ENCODE assay signal across 26 cellular contexts in the genomic region with DNA sequence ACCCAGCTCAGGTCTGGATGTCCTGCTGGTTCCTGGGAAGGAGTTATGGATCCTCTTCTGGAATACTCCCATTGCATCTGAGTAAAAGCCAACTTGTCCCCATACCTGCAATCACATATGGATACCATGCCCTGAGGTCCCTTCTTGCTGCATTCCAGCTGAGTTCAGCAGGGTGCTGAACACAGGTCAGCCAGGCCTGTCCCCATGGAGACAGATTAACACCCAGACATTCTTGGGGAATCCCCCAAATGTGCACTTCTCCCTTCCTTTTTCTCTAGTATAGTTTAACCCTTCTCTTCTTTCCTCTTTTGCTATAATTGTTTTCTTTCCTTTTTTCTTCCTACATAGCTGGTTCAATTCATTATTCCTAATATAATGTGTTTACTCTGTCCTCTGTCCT.
A peak's percentile ranks its signal among the peaks of the same experiment; 100 is the strongest.
DNase-seq lines count a peak whose midpoint lies in the region; ATAC-seq, FAIRE-seq and TF ChIP-seq lines count a peak whose summit lies in the region.
"Had no signal": no experiment of that assay in that cellular context is flagged by ENCODE, and none has a peak within 500 bp of the region (broad histone marks: within the 10 kb centered on the region; RNA-seq: fewer than 3 reads in every experiment).

No MANE protein-coding gene starts in this region.

- H3K9me3 ChIP-seq in body of pancreas: no peaks in the 10 kb centered on the region
- H3K9me3 ChIP-seq: A549, esophagus muscularis mucosa, uterus had no signal

- peak overlapping the region in 3 of 4 donors; percentile 36 to 50 (median 48) for H3K27ac ChIP-seq in body of pancreas
- H3K27ac ChIP-seq: A549, esophagus muscularis mucosa, uterus, WERI-Rb-1 had no signal

- TF ChIP-seq CTCF in body of pancreas (IDR thresholded peaks at IDR 0.05): no peak

- peak; percentile 48 for FAIRE-seq in GM12892 (lab: Jason Lieb, UNC)
- FAIRE-seq in urothelium cell line (lab: Jason Lieb, UNC): no peak
- FAIRE-seq: A549, frontal cortex had no signal

- ATAC-seq in GM19351 (IDR thresholded peaks at IDR 0.05; ENCODE audit: unreplicated experiment): peak; percentile 90
- peak; percentile 84 for ATAC-seq in HG03175 (IDR thresholded peaks at IDR 0.05; ENCODE audit: unreplicated experiment)
- no peak for ATAC-seq in body of pancreas
- no peak for ATAC-seq in GM19023 (IDR thresholded peaks at IDR 0.05; ENCODE audit: unreplicated experiment)
- ATAC-seq: A549, Right ventricle myocardium inferior had no signal

- DNase-seq in GM12892 (ENCODE audit: insufficient read length): no peak
- DNase-seq in body of pancreas: no peak
- DNase-seq in hippocampal formation (lab: John Stamatoyannopoulos, UW): no peak
- DNase-seq in urothelium cell line (ENCODE audit: low spot score): no peak
- DNase-seq in retina: no peak
- DNase-seq: activated CD4-positive, alpha-beta T cell treated with anti-CD3 and anti-CD28 coated beads, Interleukin-2, amount 10 ng/mL, durations not matched to agents 7 days and 5 days; activated naive CD4-positive, alpha-beta T cell treated with anti-CD3 and anti-CD28 coated beads, Interleukin-2, amount 10 ng/mL, durations not matched to agents 7 days and 5 days; cortex of kidney; DMS79 treated with DMSO at 0.1 percent for 48 hours; IMR-90; naive B cell; NCI-H1105; NCI-H2029 treated with DMSO at 0.1 percent for 48 hours; NCI-H345; NCI-H82; nucleus accumbens; uterus; WERI-Rb-1 had no signal

- H3K27me3 ChIP-seq in body of pancreas: no peaks in the 10 kb centered on the region
- H3K27me3 ChIP-seq: cardiac muscle cell, esophagus muscularis mucosa, uterus had no signal

- peaks cover 15% of the 10 kb centered on the region for H3K4me1 ChIP-seq in body of pancreas
- H3K4me1 ChIP-seq: A549, esophagus muscularis mucosa, uterus had no signal

- intact Hi-C loops in body of pancreas (cut with DNase I): no loop called here

- TF ChIP-seq POLR2A in GM12892 (IDR thresholded peaks at IDR 0.05; ENCODE audit: low read depth, low read length) (no peak), body of pancreas (IDR thresholded peaks at IDR 0.05) (no peak)

- no peak overlapping the region for H3K4me3 ChIP-seq in body of pancreas
- H3K4me3 ChIP-seq: A549, cardiac muscle cell, esophagus muscularis mucosa, uterus had no signal

- no peaks in the 10 kb centered on the region for H3K36me3 ChIP-seq in body of pancreas (replicated peaks in 1 of 2; ENCODE audit: insufficient read depth in 1 of 2, low read depth in 2 of 2)
- H3K36me3 ChIP-seq: cardiac muscle cell, esophagus muscularis mucosa, uterus, WERI-Rb-1 had no signal

Comparison
In these comparisons a context has a peak if more than half of its experiments do, and no peak if none do; other contexts are left out.
1. ATAC-seq: peak in GM19351 (single experiment) and HG03175 (single experiment); none in body of pancreas (single experiment) and GM19023 (single experiment).